In the genomic region with DNA sequence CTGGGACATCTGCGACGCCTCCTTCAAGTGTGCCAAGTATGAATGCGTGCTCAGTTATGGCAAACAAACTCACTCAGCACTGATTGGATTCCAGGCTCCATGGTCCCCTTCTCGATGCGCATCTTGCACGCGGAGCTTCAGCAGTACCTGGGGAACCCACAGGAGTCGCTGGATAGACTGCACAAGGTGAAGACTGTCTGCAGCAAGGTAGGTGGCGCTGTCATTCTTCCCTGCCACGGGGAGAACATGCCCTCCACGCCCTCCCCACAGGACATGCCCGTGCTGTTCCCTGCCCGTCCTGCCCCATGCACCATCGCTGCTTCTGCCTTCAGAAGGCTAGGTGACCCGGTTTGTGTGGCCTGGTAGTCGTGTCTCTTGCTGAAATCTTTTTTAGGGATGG, we compare ENCODE assay signal across 26 cellular contexts.
A peak's percentile ranks its signal among the peaks of the same experiment; 100 is the strongest.
DNase-seq lines count a peak whose midpoint lies in the region; ATAC-seq and TF ChIP-seq lines count a peak whose summit lies in the region.
"Had no signal": no experiment of that assay in that cellular context is flagged by ENCODE, and none has a peak within 500 bp of the region (broad histone marks: within the 10 kb centered on the region; RNA-seq: fewer than 3 reads in every experiment).

No MANE protein-coding gene starts in this region.

- no peaks in the 10 kb centered on the region for H3K9me3 Mint-ChIP-seq in WTC11
- no peaks in the 10 kb centered on the region for H3K9me3 Mint-ChIP-seq in activated CD4-positive, alpha-beta T cell treated with anti-CD3 and anti-CD28 coated beads, Interleukin-2, amount 10 ng/mL, durations not matched to agents 24 days and 14 days
- H3K9me3 Mint-ChIP-seq in activated CD4-positive, alpha-beta memory T cell treated with anti-CD3 and anti-CD28 coated beads, Interleukin-2, amount 10 ng/mL, durations not matched to agents 7 days and 5 days: no peaks in the 10 kb centered on the region
- H3K9me3 Mint-ChIP-seq: activated naive CD4-positive, alpha-beta T cell treated with anti-CD3 and anti-CD28 coated beads, Interleukin-2, amount 10 ng/mL, durations not matched to agents 7 days and 5 days; activated T-helper 1 cell treated with anti-CD3 and anti-CD28 coated beads, Interleukin-12 subunit alpha, Interleukin-12 subunit beta, Interleukin-2, Interleukin-4 antibody, amounts not matched to agents 30 ng/mL and 10 ng/mL and 1 ng/mL, durations not matched to agents 14 hours and 24 hours and 36 hours; CD8-positive, alpha-beta T cell had no signal

- no peak overlapping the region for H3K4me3 Mint-ChIP-seq in WTC11
- no peak overlapping the region for H3K4me3 Mint-ChIP-seq in activated CD4-positive, alpha-beta T cell treated with anti-CD3 and anti-CD28 coated beads, Interleukin-2, amount 10 ng/mL, durations not matched to agents 24 days and 14 days
- no peak overlapping the region for H3K4me3 Mint-ChIP-seq in activated CD4-positive, alpha-beta memory T cell treated with anti-CD3 and anti-CD28 coated beads, Interleukin-2, amount 10 ng/mL, durations not matched to agents 7 days and 5 days
- H3K4me3 Mint-ChIP-seq: activated naive CD4-positive, alpha-beta T cell treated with anti-CD3 and anti-CD28 coated beads, Interleukin-2, amount 10 ng/mL, durations not matched to agents 7 days and 5 days; activated T-helper 1 cell treated with anti-CD3 and anti-CD28 coated beads, Interleukin-12 subunit alpha, Interleukin-12 subunit beta, Interleukin-2, Interleukin-4 antibody, amounts not matched to agents 30 ng/mL and 10 ng/mL and 1 ng/mL, durations not matched to agents 14 hours and 24 hours and 36 hours; CD8-positive, alpha-beta T cell had no signal

- no peaks in the 10 kb centered on the region for H3K4me1 Mint-ChIP-seq in WTC11
- H3K4me1 Mint-ChIP-seq in activated CD4-positive, alpha-beta T cell treated with anti-CD3 and anti-CD28 coated beads, Interleukin-2, amount 10 ng/mL, durations not matched to agents 24 days and 14 days: no peaks in the 10 kb centered on the region
- H3K4me1 Mint-ChIP-seq in activated CD4-positive, alpha-beta memory T cell treated with anti-CD3 and anti-CD28 coated beads, Interleukin-2, amount 10 ng/mL, durations not matched to agents 7 days and 5 days: no peaks in the 10 kb centered on the region

- peaks cover 7% of the 10 kb centered on the region; the same call in 1 of the 2 replicates for H3K79me2 ChIP-seq in DOHH2 (ENCODE audit: control insufficient read depth, low read length)

- no peak overlapping the region for H3K4me3 ChIP-seq in DOHH2 (ENCODE audit: low read length)
- H3K4me3 ChIP-seq: breast epithelium, colonic mucosa, Peyer's patch, SJSA1, skin epidermis had no signal

- POLR2A ChIA-PET in WTC11 (lab: Charles Lee): interaction anchor here (1.8 kb wide), 1 partner anchor 9 kb away, joined by 3 read pairs; no protein-coding TSS in a partner anchor
- POLR2A ChIA-PET in activated CD4-positive, alpha-beta memory T cell treated with anti-CD3 and anti-CD28 coated beads, Interleukin-2, amount 10 ng/mL, durations not matched to agents 7 days and 5 days (lab: Charles Lee): no interaction called here

- H3K9me2 ChIP-seq in DOHH2 (replicated peaks; ENCODE audit: control insufficient read depth, low read length): no peaks in the 10 kb centered on the region

- H3K27ac ChIP-seq in DOHH2 (ENCODE audit: low read depth, low read length): no peak overlapping the region
- H3K27ac ChIP-seq: breast epithelium, colonic mucosa, neutrophil, Peyer's patch, SJSA1, skin epidermis had no signal

- DNase-seq in HT-29 (ENCODE audit: low spot score) (peak; percentile 7), WTC11 (ENCODE audit: low spot score) (peak; percentile 51), iPS-NIHi7 (ENCODE audit: extremely low spot score) (peak; percentile 56), NCI-H510A (lab: John Stamatoyannopoulos, UW) (no peak)
- DNase-seq in activated CD4-positive, alpha-beta T cell treated with anti-CD3 and anti-CD28 coated beads, Interleukin-2, amount 10 ng/mL, durations not matched to agents 24 days and 14 days: no peak
- DNase-seq in activated CD4-positive, alpha-beta memory T cell treated with anti-CD3 and anti-CD28 coated beads, Interleukin-2, amount 10 ng/mL, durations not matched to agents 7 days and 5 days: no peak
- DNase-seq: activated CD4-positive, alpha-beta T cell treated with anti-CD3 and anti-CD28 coated beads for 4 hours; activated naive CD4-positive, alpha-beta T cell treated with anti-CD3 and anti-CD28 coated beads, Interleukin-2, amount 10 ng/mL, durations not matched to agents 7 days and 5 days; amniotic stem cell; CD8-positive, alpha-beta T cell; colonic mucosa; DMS153; effector memory CD4-positive, alpha-beta T cell; mammary epithelial cell; NCI-H1048; NCI-H1930; NCI-H2227 treated with DMSO at 0.1 percent for 48 hours; Peyer's patch; trophoblast cell had no signal

- H4K20me1 ChIP-seq in DOHH2 (ENCODE audit: control insufficient read depth, insufficient read depth, low read depth, low read length): no peaks in the 10 kb centered on the region

- no peaks in the 10 kb centered on the region for H3K4me1 ChIP-seq in DOHH2 (ENCODE audit: control insufficient read depth, low read length)
- H3K4me1 ChIP-seq: breast epithelium, colonic mucosa, Peyer's patch, SJSA1 had no signal

- CTCF ChIA-PET in WTC11 (lab: Charles Lee): interaction anchor here (0.6 to 3.8 kb wide), 16 partner anchors 8 to 208 kb away, joined by 3 to 30 read pairs (median 4); a partner anchor contains a TSS
- CTCF ChIA-PET in activated CD4-positive, alpha-beta memory T cell treated with anti-CD3 and anti-CD28 coated beads, Interleukin-2, amount 10 ng/mL, durations not matched to agents 7 days and 5 days (lab: Charles Lee): no interaction called here

- intact Hi-C loops in activated CD4-positive, alpha-beta T cell treated with anti-CD3 and anti-CD28 coated beads, Interleukin-2, amount 10 ng/mL, durations not matched to agents 24 days and 14 days (cut with micrococcal nuclease): no loop called here

- ATAC-seq in WTC11: peak; percentile 94
- ATAC-seq: CD8-positive, alpha-beta T cell had no signal

- H3K9me3 ChIP-seq in DOHH2 (ENCODE audit: control insufficient read depth, insufficient read depth, low read length): no peaks in the 10 kb centered on the region
- H3K9me3 ChIP-seq: breast epithelium, colonic mucosa, neutrophil, Peyer's patch, SJSA1 had no signal

- H3K27ac Mint-ChIP-seq in WTC11: 0 out of 2 replicates have a peak overlapping the region, but pooled peaks have one; percentile 65
- H3K27ac Mint-ChIP-seq in activated CD4-positive, alpha-beta T cell treated with anti-CD3 and anti-CD28 coated beads, Interleukin-2, amount 10 ng/mL, durations not matched to agents 24 days and 14 days: no peak overlapping the region
- no peak overlapping the region for H3K27ac Mint-ChIP-seq in activated CD4-positive, alpha-beta memory T cell treated with anti-CD3 and anti-CD28 coated beads, Interleukin-2, amount 10 ng/mL, durations not matched to agents 7 days and 5 days
- H3K27ac Mint-ChIP-seq: activated naive CD4-positive, alpha-beta T cell treated with anti-CD3 and anti-CD28 coated beads, Interleukin-2, amount 10 ng/mL, durations not matched to agents 7 days and 5 days; activated T-helper 1 cell treated with anti-CD3 and anti-CD28 coated beads, Interleukin-12 subunit alpha, Interleukin-12 subunit beta, Interleukin-2, Interleukin-4 antibody, amounts not matched to agents 30 ng/mL and 10 ng/mL and 1 ng/mL, durations not matched to agents 14 hours and 24 hours and 36 hours; CD8-positive, alpha-beta T cell; progenitor cell of endocrine pancreas had no signal

- no peaks in the 10 kb centered on the region for H3K27me3 Mint-ChIP-seq in WTC11 (ENCODE audit: low read depth)
- H3K27me3 Mint-ChIP-seq in activated CD4-positive, alpha-beta T cell treated with anti-CD3 and anti-CD28 coated beads, Interleukin-2, amount 10 ng/mL, durations not matched to agents 24 days and 14 days: no peaks in the 10 kb centered on the region
- H3K27me3 Mint-ChIP-seq in activated CD4-positive, alpha-beta memory T cell treated with anti-CD3 and anti-CD28 coated beads, Interleukin-2, amount 10 ng/mL, durations not matched to agents 7 days and 5 days: no peaks in the 10 kb centered on the region
- H3K27me3 Mint-ChIP-seq: activated naive CD4-positive, alpha-beta T cell treated with anti-CD3 and anti-CD28 coated beads, Interleukin-2, amount 10 ng/mL, durations not matched to agents 7 days and 5 days; progenitor cell of endocrine pancreas had no signal

- peaks cover 25% of the 10 kb centered on the region for H3K36me3 Mint-ChIP-seq in WTC11
- peaks cover 18% of the 10 kb centered on the region for H3K36me3 Mint-ChIP-seq in activated CD4-positive, alpha-beta T cell treated with anti-CD3 and anti-CD28 coated beads, Interleukin-2, amount 10 ng/mL, durations not matched to agents 24 days and 14 days (ENCODE audit: low read depth)
- peaks cover 13% of the 10 kb centered on the region for H3K36me3 Mint-ChIP-seq in activated CD4-positive, alpha-beta memory T cell treated with anti-CD3 and anti-CD28 coated beads, Interleukin-2, amount 10 ng/mL, durations not matched to agents 7 days and 5 days (ENCODE audit: low read depth)

- peaks cover 1% of the 10 kb centered on the region; the same call in 1 of the 2 replicates for H3F3A ChIP-seq in DOHH2 (ENCODE audit: control insufficient read depth, insufficient read depth)

- H3K36me3 ChIP-seq in DOHH2 (ENCODE audit: control insufficient read depth, low read length): peaks cover 42% of the 10 kb centered on the region
- H3K36me3 ChIP-seq: breast epithelium had no signal

- no peak overlapping the region for H3K4me2 ChIP-seq in DOHH2 (ENCODE audit: low read length)

- TF ChIP-seq CTCF in DOHH2 (IDR thresholded peaks at IDR 0.05; ENCODE audit: low read depth, low read length, poor library complexity, severe bottlenecking): peak; percentile 20
- TF ChIP-seq CTCF in WTC11 (IDR thresholded peaks at IDR 0.05): no peak

- H3K27me3 ChIP-seq in DOHH2 (ENCODE audit: control insufficient read depth, low read length): no peaks in the 10 kb centered on the region
- H3K27me3 ChIP-seq: breast epithelium, colonic mucosa, neutrophil, Peyer's patch, SJSA1 had no signal

TF ChIP-seq in WTC11, 78 proteins besides CTCF, POLR2A, EP300 and RAD21 (continues in another document):
- no peak for TF ChIP-seq HMGA2 (CRISPR knock-in tag; IDR thresholded peaks at IDR 0.05)

Comparison
In these comparisons a context has a peak if more than half of its experiments do, and no peak if none do; other contexts are left out.
1. DNase-seq: peak in HT-29 (single experiment), WTC11 (single experiment) and iPS-NIHi7 (single experiment); none in NCI-H510A (single experiment), activated CD4-positive, alpha-beta T cell treated with anti-CD3 and anti-CD28 coated beads, Interleukin-2, amount 10 ng/mL, durations not matched to agents 24 days and 14 days (single experiment) and activated CD4-positive, alpha-beta memory T cell treated with anti-CD3 and anti-CD28 coated beads, Interleukin-2, amount 10 ng/mL, durations not matched to agents 7 days and 5 days (single experiment).